In the genomic region with DNA sequence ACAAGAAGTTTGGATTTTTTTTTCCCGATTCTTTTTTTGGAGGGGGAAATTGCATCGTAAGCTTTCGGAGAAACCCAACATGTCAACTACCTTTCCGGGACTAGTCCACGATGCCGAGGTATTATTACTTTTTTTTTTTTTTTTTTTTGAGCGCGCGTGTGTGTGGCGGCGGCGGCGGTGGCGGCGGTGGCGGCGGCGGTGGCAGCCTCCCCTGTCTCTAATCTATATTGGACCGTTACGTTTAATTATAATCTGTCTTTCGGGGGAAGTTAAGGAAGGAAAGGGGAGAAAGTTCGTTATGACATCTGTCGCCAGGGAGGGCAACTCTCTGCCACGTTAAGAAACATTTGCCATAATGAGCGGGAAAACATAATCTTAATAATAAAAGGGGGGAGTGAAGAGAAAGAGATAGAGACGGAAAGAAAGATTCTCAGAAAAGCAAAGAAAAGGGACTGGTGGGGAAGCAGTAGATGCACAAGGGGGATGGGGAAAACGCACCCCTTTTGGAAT, we compare ENCODE assay signal across 22 cellular contexts. TPM values are rescaled to one million over a fixed set of nuclear protein-coding genes. Genes with fewer than 3 reads are reported as not detected.
"Had no signal": no experiment of that assay in that cellular context is flagged by ENCODE, and none has a peak within 500 bp of the region (broad histone marks: within the 10 kb centered on the region; RNA-seq: fewer than 3 reads in every experiment).

No MANE protein-coding gene starts in this region.

- H3K4me1 Mint-ChIP-seq: activated B cell treated with CpG ODN at 0.5 μM for 24 hours; central memory CD8-positive, alpha-beta T cell; T-cell had no signal

- H3K9me3 ChIP-seq: colonic mucosa, left ventricle myocardium inferior, prostate gland, stomach had no signal

- H3K4me3 ChIP-seq: colonic mucosa, left ventricle myocardium inferior, prostate gland, skin epidermis, stomach had no signal

- H3K36me3 Mint-ChIP-seq: T-cell had no signal

- H3K27ac ChIP-seq: colonic mucosa, left ventricle myocardium inferior, prostate gland, skin epidermis, stomach had no signal

- H3K4me3 Mint-ChIP-seq: activated B cell treated with CpG ODN at 0.5 μM for 24 hours; activated T-helper 1 cell treated with anti-CD3 and anti-CD28 coated beads, Interleukin-12 subunit alpha, Interleukin-12 subunit beta, Interleukin-2, Interleukin-4 antibody, amounts not matched to agents 30 ng/mL and 10 ng/mL and 1 ng/mL, durations not matched to agents 14 hours and 24 hours and 36 hours; central memory CD8-positive, alpha-beta T cell; nephron; T-cell had no signal

- H3K27ac Mint-ChIP-seq: activated B cell treated with CpG ODN at 0.5 μM for 24 hours; activated T-helper 1 cell treated with anti-CD3 and anti-CD28 coated beads, Interleukin-12 subunit alpha, Interleukin-12 subunit beta, Interleukin-2, Interleukin-4 antibody, amounts not matched to agents 30 ng/mL and 10 ng/mL and 1 ng/mL, durations not matched to agents 14 hours and 24 hours and 36 hours; nephron; T-cell had no signal

- H3K4me1 ChIP-seq: colonic mucosa, left ventricle myocardium inferior, prostate gland had no signal

- H3K9me3 Mint-ChIP-seq: activated B cell treated with CpG ODN at 0.5 μM for 24 hours had no signal

- DNase-seq: activated B cell treated with CpG ODN at 0.5 μM for 24 hours, activated gamma-delta T cell treated with Interleukin-2 at 50 U/mL for 16 hours, aorta, colonic mucosa, erythroblast, foreskin melanocyte, hypothalamus, kidney glomerular epithelial cell, left ventricle myocardium inferior, mammary epithelial cell, midbrain, stomach, T-cell, trophoblast cell had no signal

- H3K36me3 ChIP-seq: colonic mucosa, left ventricle myocardium inferior, prostate gland, stomach had no signal

- ATAC-seq: right cardiac atrium, T-cell had no signal

RNA-seq across cellular contexts. Expression of a gene that starts 0.7 kb away (rescaled TPM):
- total RNA-seq: activated B cell treated with CpG ODN at 0.5 μM for 24 hours; activated CD8-positive, alpha-beta memory T cell treated with anti-CD3 and anti-CD28 coated beads for 36 hours; activated T-helper 1 cell treated with anti-CD3 and anti-CD28 coated beads, Interleukin-12 subunit alpha, Interleukin-12 subunit beta, Interleukin-2, Interleukin-4 antibody, amounts not matched to agents 30 ng/mL and 10 ng/mL and 1 ng/mL, durations not matched to agents 14 hours and 24 hours and 36 hours; aorta; colonic mucosa; left ventricle myocardium inferior; mammary epithelial cell; omental fat pad; prostate gland; right cardiac atrium; stomach; T-cell had no signal
- polyA plus RNA-seq: aorta, mammary epithelial cell, right cardiac atrium, stomach had no signal
